24 cellular contexts compared by ENCODE assay signal in the genomic region with DNA sequence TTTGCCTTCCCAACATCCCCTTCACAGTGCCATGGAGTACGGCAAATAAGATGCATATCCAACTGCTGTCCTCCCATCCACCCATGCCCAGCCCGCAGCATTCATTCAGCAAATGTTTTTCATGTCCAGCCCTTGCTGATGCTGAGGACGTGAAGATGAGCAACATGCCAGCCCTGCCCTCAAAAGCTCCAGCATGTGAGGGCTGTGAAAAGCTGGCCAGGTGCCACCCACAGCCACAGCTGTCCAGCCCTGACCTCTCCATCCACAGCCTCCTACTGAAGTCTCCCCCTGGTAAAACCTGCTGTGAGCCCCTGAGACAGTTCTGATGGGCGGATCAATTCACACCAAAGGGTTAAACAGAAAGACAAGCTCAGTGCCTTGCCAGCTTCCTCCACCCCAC. TPM values are rescaled to one million over a fixed set of nuclear protein-coding genes. Genes with fewer than 3 reads are reported as not detected.
DNase-seq lines count a peak whose midpoint lies in the region; ATAC-seq and TF ChIP-seq lines count a peak whose summit lies in the region.
"Had no signal": no experiment of that assay in that cellular context is flagged by ENCODE, and none has a peak within 500 bp of the region (broad histone marks: within the 10 kb centered on the region; RNA-seq: fewer than 3 reads in every experiment).

No MANE protein-coding gene starts in this region.

- no peak overlapping the region for H3K14ac ChIP-seq in IMR-90 (replicated peaks; ENCODE audit: low read depth, low read length)

- H2AFZ ChIP-seq in IMR-90 (replicated peaks; ENCODE audit: low read length, poor library complexity), result no peak overlapping the region

- H3K4me3 ChIP-seq in IMR-90 (ENCODE audit: insufficient read depth, low read depth, low read length) (no peak overlapping the region), testis (no peak overlapping the region)
- H3K4me3 ChIP-seq: left ventricle myocardium inferior, prostate gland, sigmoid colon, transverse colon had no signal

- H3K79me1 ChIP-seq in IMR-90 (ENCODE audit: low read depth in 1 of 2, low read length in 2 of 2), result no peaks in the 10 kb centered on the region

- no peak for TF ChIP-seq POLR2A in IMR-90 (IDR thresholded peaks at IDR 0.05; ENCODE audit: low read depth, low read length)
- TF ChIP-seq POLR2A in testis (IDR thresholded peaks at IDR 0.05), result no peak

- H2BK15ac ChIP-seq in IMR-90 (ENCODE audit: low read depth, low read length), result no peak overlapping the region

- no peak overlapping the region for H3K27ac ChIP-seq in IMR-90 (ENCODE audit: insufficient read depth, low read length)
- H3K27ac ChIP-seq in testis, result no peak overlapping the region
- H3K27ac ChIP-seq: left ventricle myocardium inferior, prostate gland, sigmoid colon, transverse colon had no signal

- no peak overlapping the region for H4K91ac ChIP-seq in IMR-90 (ENCODE audit: insufficient read depth, low read depth, low read length)

- no peak overlapping the region for H3K4me3 Mint-ChIP-seq in glutamatergic neuron (ENCODE audit: unreplicated experiment)
- H3K4me3 Mint-ChIP-seq: activated naive CD8-positive, alpha-beta T cell treated with anti-CD3 and anti-CD28 coated beads, Interleukin-2, amount 50 U/mL, for 24 hours; T-helper 17 cell had no signal

- H2BK5ac ChIP-seq in IMR-90 (ENCODE audit: low read depth, low read length, poor library complexity, severe bottlenecking), result no peak overlapping the region

- intact Hi-C loops in IMR-90 (cut with micrococcal nuclease), result no loop called here
- intact Hi-C loops in testis (cut with DNase I; ENCODE audit: low total_unique reads), result no loop called here

- peak overlapping the region; percentile 26 for H2AK9ac ChIP-seq in IMR-90 (replicated peaks; ENCODE audit: low read depth, low read length, poor library complexity)

- H4K8ac ChIP-seq in IMR-90 (ENCODE audit: low read depth in 2 of 2, low read length in 2 of 2), result no peak overlapping the region

- TF ChIP-seq RAD21 in IMR-90 (IDR thresholded peaks at IDR 0.05; ENCODE audit: low read length), result no peak

- H3K27me3 ChIP-seq in IMR-90 (ENCODE audit: control insufficient read depth, insufficient read depth, low read length), result peaks cover 39% of the 10 kb centered on the region
- no peaks in the 10 kb centered on the region for H3K27me3 ChIP-seq in testis

- H3K9me3 ChIP-seq in IMR-90 (ENCODE audit: control insufficient read depth, insufficient read depth, low read length) (no peaks in the 10 kb centered on the region), testis (no peaks in the 10 kb centered on the region)
- H3K9me3 ChIP-seq: left ventricle myocardium inferior, prostate gland, sigmoid colon, transverse colon had no signal

- BruUV-seq in IMR-90 (replicated peaks; lab: Mats Ljungman, UMichigan), result no TSS peak

- no peaks in the 10 kb centered on the region; the same call in 1 of the 2 replicates for H3K9me1 ChIP-seq in IMR-90 (ENCODE audit: insufficient read depth, low read length)

- DNase-seq in IMR-90 (no peak), RPMI7951 (ENCODE audit: low read depth) (peak; percentile 64), glutamatergic neuron (no peak), testis (peak; percentile 43), NCI-H2029 (lab: John Stamatoyannopoulos, UW) (no peak)
- DNase-seq in stimulated activated CD4-positive, alpha-beta T cell treated with anti-CD3 and anti-CD28 coated beads, Interleukin-1b, Interleukin-23, amount 100 ng/mL, for 48 hours, result no peak
- DNase-seq: activated CD4-positive, alpha-beta T cell treated with anti-CD3 and anti-CD28 coated beads, Interleukin-2, amount 50 U/mL, for 4 hours; activated naive CD8-positive, alpha-beta T cell treated with anti-CD3 and anti-CD28 coated beads, Interleukin-2, amount 50 U/mL, for 24 hours; C1 segment of cervical spinal cord; central memory CD4-positive, alpha-beta T cell; COR-L47; erythroblast; left ventricle myocardium inferior; NCI-H1092 treated with DMSO at 0.1 percent for 48 hours; NCI-H187 treated with DMSO at 0.1 percent for 48 hours; NCI-H748 treated with DMSO at 0.1 percent for 48 hours; sigmoid colon; stimulated activated CD4-positive, alpha-beta T cell treated with anti-CD3 and anti-CD28 coated beads, Interleukin-4, amount 100 ng/mL, for 4 hours; T-helper 17 cell; transverse colon had no signal

- in situ Hi-C loops in IMR-90 (cut with MboI; ENCODE audit: low sequenced_read_pairs), result no loop called here

- H3K23ac ChIP-seq in IMR-90 (ENCODE audit: low read depth, low read length), result no peak overlapping the region

- H3K4me1 Mint-ChIP-seq in glutamatergic neuron (ENCODE audit: low read depth, unreplicated experiment), result peaks cover 28% of the 10 kb centered on the region

- CTCF ChIA-PET in IMR-90 (lab: Yijun Ruan, JAX), result no interaction called here

- no peak overlapping the region for H3K56ac ChIP-seq in IMR-90 (ENCODE audit: extremely low read depth, insufficient read depth, low read length)

- H2BK120ac ChIP-seq in IMR-90 (ENCODE audit: low read depth, low read length), result no peak overlapping the region

- H3K4ac ChIP-seq in IMR-90 (ENCODE audit: low read depth, low read length), result no peak overlapping the region

- H3K9ac ChIP-seq in IMR-90 (ENCODE audit: low read depth, low read length), result no peak overlapping the region

- POLR2A ChIA-PET in IMR-90 (lab: Charles Lee; ENCODE audit: unreplicated experiment), result no interaction called here

- no peak overlapping the region for H4K5ac ChIP-seq in IMR-90 (ENCODE audit: low read depth, low read length)

- peak overlapping the region; percentile 25 for H3K27ac Mint-ChIP-seq in glutamatergic neuron (ENCODE audit: unreplicated experiment)
- H3K27ac Mint-ChIP-seq: activated naive CD8-positive, alpha-beta T cell treated with anti-CD3 and anti-CD28 coated beads, Interleukin-2, amount 50 U/mL, for 24 hours; T-helper 17 cell had no signal

- no peak overlapping the region for H2BK20ac ChIP-seq in IMR-90 (ENCODE audit: low read depth, low read length)

- H3K36me3 Mint-ChIP-seq in glutamatergic neuron (ENCODE audit: unreplicated experiment), result no peaks in the 10 kb centered on the region

- H3K4me2 ChIP-seq in IMR-90 (ENCODE audit: low read depth, low read length), result no peak overlapping the region

- H3K27me3 Mint-ChIP-seq in glutamatergic neuron (ENCODE audit: unreplicated experiment), result peaks cover 19% of the 10 kb centered on the region

- dilution Hi-C loops in IMR-90 (cut with HindIII; ENCODE audit: low sequenced_read_pairs, unreplicated experiment), result no loop called here

- 75% methylated on average over 2 of the region's 4 CpGs; no CpG with 5 or more reads in 1 of the 2 experiments for WGBS in IMR-90 (ENCODE audit: extremely low coverage in 2 of 2, insufficient read length in 1 of 2), 2 experiments
- WGBS in testis, 2 donors, result 67 to 68% methylated on average over 4 of the region's 4 CpGs

- no peaks in the 10 kb centered on the region for H4K20me1 ChIP-seq in IMR-90 (ENCODE audit: insufficient read depth, low read length)

- TF ChIP-seq CTCF in IMR-90 (conservative IDR thresholded peaks at IDR 0.05; ENCODE audit: low read depth, low read length) (no peak), glutamatergic neuron (IDR thresholded peaks at IDR 0.05; ENCODE audit: partially characterized antibody, unreplicated experiment) (no peak), testis (IDR thresholded peaks at IDR 0.05) (no peak)

- ATAC-seq in IMR-90 (ENCODE audit: low read depth), result no peak
- ATAC-seq in GM21825 (IDR thresholded peaks at IDR 0.05; ENCODE audit: unreplicated experiment), result no peak
- ATAC-seq: Right ventricle myocardium inferior, T-helper 17 cell had no signal

- H3K18ac ChIP-seq in IMR-90 (ENCODE audit: low read depth, low read length), result no peak overlapping the region

- H3K4me1 ChIP-seq in IMR-90 (ENCODE audit: control insufficient read depth, insufficient read depth, low read length) (peaks cover 3% of the 10 kb centered on the region; the same call in 1 of the 2 replicates), testis (peaks cover 22% of the 10 kb centered on the region)
- H3K4me1 ChIP-seq: prostate gland had no signal

- H3K36me3 ChIP-seq in IMR-90 (ENCODE audit: control insufficient read depth, insufficient read depth, low read length) (no peaks in the 10 kb centered on the region), testis (ENCODE audit: low read depth, missing control alignments) (no peaks in the 10 kb centered on the region)
- H3K36me3 ChIP-seq: left ventricle myocardium inferior, prostate gland, sigmoid colon, transverse colon had no signal

- H2AK5ac ChIP-seq in IMR-90 (ENCODE audit: low read depth, low read length), result no peak overlapping the region

- peaks cover 8% of the 10 kb centered on the region for H3K9me3 Mint-ChIP-seq in glutamatergic neuron (ENCODE audit: unreplicated experiment)
- H3K9me3 Mint-ChIP-seq: activated naive CD8-positive, alpha-beta T cell treated with anti-CD3 and anti-CD28 coated beads, Interleukin-2, amount 50 U/mL, for 24 hours had no signal

TF ChIP-seq in IMR-90, 13 proteins besides CTCF, POLR2A, EP300 and RAD21:
- TF ChIP-seq CHD1 (IDR thresholded peaks at IDR 0.05; ENCODE audit: low read depth, low read length) (no peak), SMC3 (IDR thresholded peaks at IDR 0.05; ENCODE audit: low read depth, low read length) (no peak)

RNA-seq across cellular contexts. Expression of a gene that starts 4.5 kb away (rescaled TPM):
- total RNA-seq in IMR-90 (2012; rRNA removed) (not detected in 2 replicates), glutamatergic neuron (ENCODE audit: unreplicated experiment) (10.6 TPM), testis (10 to 100 TPM; 42.4 to 65.4 TPM)
- polyA plus RNA-seq in IMR-90 (2012; rRNA removed) (not detected in 2 replicates), testis (ENCODE audit: insufficient read depth, low read depth, low replicate concordance) (14.1 TPM)
- polyA plus RNA-seq in IMR-90 (2012; cell fraction: cytosol; rRNA removed), result not detected in 2 replicates
- polyA plus RNA-seq in IMR-90 (2012; cell fraction: nucleus; rRNA removed; ENCODE audit: low replicate concordance), result not detected in 2 replicates
- 0.10 and 0.12 TPM in 2 replicates for total RNA-seq in RPMI7951 (2014; rRNA removed; shearing (Covaris generic))
- total RNA-seq: G401 had no signal

Comparison
In these comparisons a context has a peak if more than half of its experiments do, and no peak if none do; other contexts are left out.
1. DNase-seq: peak in RPMI7951 (single experiment) and testis (single experiment); none in IMR-90 (single experiment), glutamatergic neuron (single experiment), NCI-H2029 (single experiment) and stimulated activated CD4-positive, alpha-beta T cell treated with anti-CD3 and anti-CD28 coated beads, Interleukin-1b, Interleukin-23, amount 100 ng/mL, for 48 hours (single experiment).
2. RNA of a gene that starts 4.5 kb away (total RNA-seq): 42.4 to 65.4 TPM in testis and 10.6 TPM in glutamatergic neuron (single experiment); 0.10 to 0.12 TPM in RPMI7951 and not detected in IMR-90; every median in the first group is over 10 times any median in the second.